In genomic region chr15:75646944-75647364, GRCh38 we compare ENCODE assay signal across 8 cellular contexts. TPM values are rescaled to one million over a fixed set of nuclear protein-coding genes. Genes with fewer than 3 reads are reported as not detected.
DNase-seq lines count a peak whose midpoint lies in the region; ATAC-seq and TF ChIP-seq lines count a peak whose summit lies in the region.

No MANE protein-coding gene starts in this region.

- H3K36me3 ChIP-seq in Peyer's patch, result no peaks in the 10 kb centered on the region
- H3K36me3 ChIP-seq in effector memory CD4-positive, alpha-beta T cell (ENCODE audit: control insufficient read depth, insufficient read depth, low read length), result no peaks in the 10 kb centered on the region

- ATAC-seq in naive B cell (ENCODE audit: low read depth in 2 of 2) (peak; percentile 33 to 38), GM18858 (IDR thresholded peaks at IDR 0.05; ENCODE audit: unreplicated experiment) (no peak), GM18870 (IDR thresholded peaks at IDR 0.05; ENCODE audit: unreplicated experiment) (no peak)

- H3K4me3 Mint-ChIP-seq in naive B cell, result peak overlapping the region; percentile 67 to 90 (median 86)

- TF ChIP-seq POLR2A in Peyer's patch (IDR thresholded peaks at IDR 0.05), result peak; percentile 19 to 34

- H3K27me3 ChIP-seq in Peyer's patch, result no peaks in the 10 kb centered on the region
- H3K27me3 ChIP-seq in effector memory CD4-positive, alpha-beta T cell (replicated peaks; ENCODE audit: control insufficient read depth, insufficient read depth, low read length, poor library complexity, severe bottlenecking), result no peaks in the 10 kb centered on the region

- H3K36me3 Mint-ChIP-seq in naive B cell, result no peaks in the 10 kb centered on the region

- H3K27ac Mint-ChIP-seq in naive B cell, result peak overlapping the region in 3 of 6 donors; percentile 56 to 75 (median 74)

- no peaks in the 10 kb centered on the region for H3K9me3 Mint-ChIP-seq in naive B cell

- TF ChIP-seq CTCF in Peyer's patch (IDR thresholded peaks at IDR 0.05), result no peak

- DNase-seq in NCI-H1105 treated with DMSO at 0.1 percent for 48 hours (lab: John Stamatoyannopoulos, UW) (peak; percentile 5), NCI-H1105 (lab: John Stamatoyannopoulos, UW) (no peak), Peyer's patch (peak in 2 of 3 donors; percentile 20 to 56), naive B cell (no peak), dermis blood vessel endothelial cell (no peak)
- no peak for DNase-seq in effector memory CD4-positive, alpha-beta T cell

- H3K4me3 ChIP-seq in Peyer's patch, result peak overlapping the region; percentile 72 to 82 (median 78)
- peak overlapping the region; percentile 99 for H3K4me3 ChIP-seq in effector memory CD4-positive, alpha-beta T cell (ENCODE audit: insufficient read depth, low read depth, low read length, poor library complexity, severe bottlenecking)

- H3K27me3 Mint-ChIP-seq in naive B cell, result peaks cover 7 to 29% (median 14%) of the 10 kb centered on the region in 3 donors

- H3K4me1 Mint-ChIP-seq in naive B cell, result peaks cover 7 to 16% (median 15%) of the 10 kb centered on the region in 3 donors

- no peaks in the 10 kb centered on the region for H3K9me3 ChIP-seq in Peyer's patch
- no peaks in the 10 kb centered on the region for H3K9me3 ChIP-seq in effector memory CD4-positive, alpha-beta T cell (ENCODE audit: control insufficient read depth, low read length)

- H3K27ac ChIP-seq in Peyer's patch, result peak overlapping the region; percentile 77 to 96 (median 88)
- peak overlapping the region; percentile 60 for H3K27ac ChIP-seq in effector memory CD4-positive, alpha-beta T cell (ENCODE audit: insufficient read depth, low read length, poor library complexity, severe bottlenecking)

- H3K4me1 ChIP-seq in Peyer's patch, result peaks cover 0 to 47% (median 0%) of the 10 kb centered on the region in 4 donors
- peaks cover 9% of the 10 kb centered on the region for H3K4me1 ChIP-seq in effector memory CD4-positive, alpha-beta T cell (ENCODE audit: control insufficient read depth, insufficient read depth, low read length, poor library complexity, severe bottlenecking)

RNA-seq across cellular contexts. Expression of gene SNX33, which starts 0.8 kb away (rescaled TPM):
- total RNA-seq in Peyer's patch, result 10 to 100 TPM; 35.5 to 53.7 (median 49.5) TPM
- polyA plus RNA-seq in naive B cell (ENCODE audit: low read depth in 6 of 6), result under 1 TPM in 1 of 6 donors, not detected in 5; 0.13 TPM
- total RNA-seq in dermis blood vessel endothelial cell, result 13.8 and 19.1 TPM in 2 replicates

RNA-seq across cellular contexts. Expression of gene IMP3, which starts 6.9 kb away (rescaled TPM):
- total RNA-seq in Peyer's patch (100 to 1,000 TPM in 3 of 4 donors, 10 to 100 TPM in 1; 96.8 to 133 (median 124) TPM), dermis blood vessel endothelial cell (81.7 and 138 TPM in 2 replicates)
- 100 to 1,000 TPM; 173 to 270 (median 228) TPM for polyA plus RNA-seq in naive B cell (ENCODE audit: low read depth in 6 of 6)

RNA-seq across cellular contexts. Expression of gene SNUPN, which starts 21.4 kb away (rescaled TPM):
- total RNA-seq in Peyer's patch (10 to 100 TPM; 11.5 to 32.2 (median 17.4) TPM), dermis blood vessel endothelial cell (23.6 and 25.2 TPM in 2 replicates)
- 10 to 100 TPM; 17.0 to 27.9 (median 22.5) TPM for polyA plus RNA-seq in naive B cell (ENCODE audit: low read depth in 6 of 6)

Comparison
In these comparisons a context has a peak if more than half of its experiments do, and no peak if none do; other contexts are left out.
1. DNase-seq: peak in NCI-H1105 treated with DMSO at 0.1 percent for 48 hours (single experiment) and Peyer's patch (2 of 3); none in NCI-H1105 (single experiment), effector memory CD4-positive, alpha-beta T cell (0 of 3), naive B cell (single experiment) and dermis blood vessel endothelial cell (single experiment).
2. ATAC-seq: peak in naive B cell (2 of 2); none in GM18858 (single experiment) and GM18870 (single experiment).